In genomic region chr19:42293539-42293938, GRCh38 we compare ENCODE assay signal across 2 cellular contexts.
TF ChIP-seq lines count a peak whose summit lies in the region.

No MANE protein-coding gene starts in this region.

TF ChIP-seq in endothelial cell of umbilical vein, 7 proteins besides CTCF, POLR2A, EP300 and RAD21:
- TF ChIP-seq MYC (IDR thresholded peaks at IDR 0.05; ENCODE audit: low read depth, low read length) (no peak), FOS (IDR thresholded peaks at IDR 0.05; ENCODE audit: borderline replicate concordance, insufficient read depth, low read length) (no peak), JUN (IDR thresholded peaks at IDR 0.05; ENCODE audit: borderline replicate concordance, insufficient read depth, insufficient read length, low read depth) (no peak), GATA2 (IDR thresholded peaks at IDR 0.05; ENCODE audit: insufficient read depth, insufficient read length, low read depth, low read length) (no peak)

TF ChIP-seq in HEK293T, 16 proteins besides CTCF, POLR2A, EP300 and RAD21:
- no peak for TF ChIP-seq SP1 (IDR thresholded peaks at IDR 0.05)
